Comparison of ENCODE assay signal across 8 cellular contexts in the genomic region with DNA sequence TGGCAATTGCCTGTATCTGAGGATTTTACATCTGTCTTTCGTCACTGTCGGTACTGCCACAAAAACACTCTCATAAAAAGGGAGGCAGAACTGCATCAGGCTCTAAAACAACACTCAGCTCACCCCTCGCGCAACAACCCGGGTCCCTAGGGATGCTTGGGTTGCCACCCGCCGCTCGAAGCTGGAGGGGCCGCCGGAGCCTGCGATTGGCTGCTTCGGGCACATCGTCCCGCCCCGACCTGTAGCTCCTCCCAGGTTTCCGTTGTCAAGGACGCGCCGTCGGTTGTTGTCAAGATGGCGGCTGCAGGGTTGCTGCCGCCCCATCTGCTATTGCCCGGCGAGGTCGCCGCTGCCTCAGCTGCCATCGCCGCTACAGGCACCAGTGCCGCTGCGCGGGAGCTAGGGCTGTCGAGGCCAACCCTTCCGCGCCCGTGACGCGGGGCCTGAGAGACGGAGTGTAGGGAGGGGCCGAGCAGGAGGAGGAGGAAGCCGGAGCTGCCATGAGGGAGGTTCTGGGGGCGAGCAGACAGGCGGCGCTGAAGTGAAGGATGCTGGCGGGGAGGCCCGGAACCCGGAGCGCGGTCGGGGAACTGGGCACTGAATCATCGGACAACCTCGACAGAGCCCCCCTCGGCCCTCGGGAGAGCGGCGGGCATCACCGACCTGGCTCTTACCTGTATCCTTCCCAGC. TPM values are rescaled to one million over a fixed set of nuclear protein-coding genes. Genes with fewer than 3 reads are reported as not detected.
A peak's percentile ranks its signal among the peaks of the same experiment; 100 is the strongest.
DNase-seq lines count a peak whose midpoint lies in the region; ATAC-seq, FAIRE-seq and TF ChIP-seq lines count a peak whose summit lies in the region.

A gene with protein sequence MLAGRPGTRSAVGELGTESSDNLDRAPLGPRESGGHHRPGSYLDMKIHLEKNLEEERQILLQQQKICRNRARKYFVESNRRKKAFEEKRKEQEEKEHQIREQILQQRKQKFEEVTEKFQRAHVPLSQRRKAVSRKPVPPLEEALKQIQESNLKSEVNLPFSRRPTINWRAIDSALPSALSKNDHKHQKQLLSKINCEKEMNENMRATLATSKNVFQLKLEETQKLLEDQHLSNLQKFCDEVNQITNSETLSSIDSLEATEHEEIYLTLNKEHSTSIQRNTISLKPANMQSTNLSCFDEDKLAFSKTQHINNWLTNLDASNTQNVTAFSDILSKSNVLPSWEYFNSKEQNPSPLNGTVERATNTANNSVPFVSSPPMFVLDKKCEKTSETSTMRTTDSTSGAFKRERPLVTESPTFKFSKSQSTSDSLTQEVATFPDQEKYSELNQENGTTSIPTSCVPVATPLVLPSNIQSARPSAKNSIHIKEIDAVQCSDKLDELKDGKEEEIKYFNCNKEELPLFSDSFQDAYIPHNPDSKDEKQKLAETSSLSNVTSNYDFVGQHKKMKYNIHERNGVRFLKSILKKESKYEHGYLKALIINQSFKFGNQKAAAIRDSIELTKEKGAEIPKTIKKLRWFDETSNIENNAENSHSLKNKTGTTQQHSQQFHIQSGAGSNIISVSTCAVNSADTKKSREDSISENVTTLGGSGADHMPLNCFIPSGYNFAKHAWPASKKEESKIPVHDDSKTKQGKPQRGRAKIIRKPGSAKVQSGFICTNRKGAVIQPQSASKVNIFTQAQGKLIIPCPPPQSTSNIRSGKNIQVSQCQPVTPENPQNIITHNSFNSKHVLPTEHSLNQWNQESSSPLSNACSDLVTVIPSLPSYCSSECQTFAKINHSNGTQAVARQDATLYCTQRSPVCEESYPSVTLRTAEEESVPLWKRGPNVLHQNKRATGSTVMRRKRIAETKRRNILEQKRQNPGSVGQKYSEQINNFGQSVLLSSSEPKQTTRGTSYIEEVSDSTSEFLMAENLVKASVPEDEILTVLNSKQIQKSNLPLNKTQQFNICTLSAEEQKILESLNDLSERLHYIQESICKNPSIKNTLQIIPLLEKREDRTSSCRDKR (plus strand): TSS at position 274 of the 690 bp plus-strand sequence. CDS start 275 bp downstream, at position 549.

- TF ChIP-seq POLR2A in A549 (IDR thresholded peaks at IDR 0.05; ENCODE audit: low read length), result peak; percentile 25; the same call in 1 of the 2 replicates

- POLR2A ChIA-PET in A549 (lab: Yijun Ruan, JAX), result interaction anchor here (0.8 to 1.2 kb wide), 7 partner anchors 44 to 353 kb away, joined by 3 to 11 read pairs (median 3); no protein-coding TSS in a partner anchor

- peak within 1 kb of the TSS; percentile 89 for H3K4me2 ChIP-seq in A549

- no peak for FAIRE-seq in A549 (lab: Jason Lieb, UNC)

- no peak for TF ChIP-seq EP300 in A549 (IDR thresholded peaks at IDR 0.05)

- no peaks in the 10 kb centered on the region for H3K9me3 ChIP-seq in A549

- ATAC-seq in A549 (peak; percentile 94), GM18867 (IDR thresholded peaks at IDR 0.05; ENCODE audit: unreplicated experiment) (peak; percentile 100), HG03135 (IDR thresholded peaks at IDR 0.05; ENCODE audit: unreplicated experiment) (peak; percentile 99)

- CTCF ChIA-PET in A549 (lab: Yijun Ruan, JAX), result interaction anchor here (0.7 to 3.9 kb wide), 7 partner anchors 13 to 96 kb away, joined by 3 to 20 read pairs (median 3); no protein-coding TSS in a partner anchor

- H3K4me3 ChIP-seq in A549, result peak within 1 kb of the TSS; percentile 49
- H3K4me3 ChIP-seq in kidney epithelial cell (ENCODE audit: low read depth, low read length), result peak within 1 kb of the TSS; percentile 60

- H3K4me1 ChIP-seq in A549, result peaks cover 34% of the 10 kb centered on the region

- H3K36me3 ChIP-seq in kidney epithelial cell (ENCODE audit: control insufficient read depth, insufficient read depth, low read length), result no peaks in the 10 kb centered on the region

- TF ChIP-seq RAD21 in A549 (conservative IDR thresholded peaks at IDR 0.05 in 1 of 2, IDR thresholded peaks at IDR 0.05 in 1 of 2), result peak in 1 of 2 experiments; percentile 12; a peak in 2 of 5 replicates

- DNase-seq in A549 (ENCODE audit: low read depth in 1 of 2, low spot score in 1 of 2) (peak; percentile 76 to 94), NCI-H2196 treated with DMSO at 0.1 percent for 48 hours (lab: John Stamatoyannopoulos, UW; ENCODE audit: unreplicated experiment) (peak; percentile 90), cerebellum (ENCODE audit: low spot score) (peak; percentile 94), kidney epithelial cell (ENCODE audit: low read depth) (peak; percentile 68)
- peak; percentile 86 for DNase-seq in activated CD4-positive, alpha-beta T cell treated with anti-CD3 and anti-CD28 coated beads for 1 hour
- DNase-seq in stimulated activated CD4-positive, alpha-beta T cell treated with anti-CD3 and anti-CD28 coated beads, Interleukin-15, amount 100 ng/mL, for 24 hours, result peak; percentile 95

- no peaks in the 10 kb centered on the region for H3K27me3 ChIP-seq in kidney epithelial cell (ENCODE audit: control insufficient read depth, insufficient read depth, low read length)

- TF ChIP-seq CTCF in A549 (IDR thresholded peaks at IDR 0.05), result 0 out of 3 replicates have a peak, but pooled peaks have one; percentile 14
- peak; percentile 75 for TF ChIP-seq CTCF in kidney epithelial cell (IDR thresholded peaks at IDR 0.05; ENCODE audit: insufficient read depth, low read length, poor library complexity, severe bottlenecking)

- 0% methylated on average over 27 of the region's 56 CpGs for WGBS in A549 (ENCODE audit: missing lambda C conversion rate)

- H3K27ac ChIP-seq in A549, result peak within 1 kb of the TSS; percentile 77 to 89

TF ChIP-seq in A549, 52 proteins besides CTCF, POLR2A, EP300 and RAD21 (continues in another document):
- TF ChIP-seq CEBPB (IDR thresholded peaks at IDR 0.05) (no peak), FOXS1 (CRISPR knock-in tag; IDR thresholded peaks at IDR 0.05) (no peak), FOSB (CRISPR knock-in tag; IDR thresholded peaks at IDR 0.05) (no peak), JUN (IDR thresholded peaks at IDR 0.05) (peak in 1 of 2 experiments; percentile 31; a peak in 1 of 5 replicates), HOXB13 (CRISPR knock-in tag; IDR thresholded peaks at IDR 0.05; ENCODE audit: low read depth) (no peak), MAFK (IDR thresholded peaks at IDR 0.05; ENCODE audit: partially characterized antibody) (no peak), RNF2 (IDR thresholded peaks at IDR 0.05; ENCODE audit: borderline replicate concordance, low read depth) (no peak), MAZ (IDR thresholded peaks at IDR 0.05; ENCODE audit: borderline replicate concordance, low read depth, low read length) (0 out of 2 replicates have a peak, but pooled peaks have one; percentile 23), RARB (CRISPR knock-in tag; IDR thresholded peaks at IDR 0.05) (no peak)
- TF ChIP-seq, protein P1, sequence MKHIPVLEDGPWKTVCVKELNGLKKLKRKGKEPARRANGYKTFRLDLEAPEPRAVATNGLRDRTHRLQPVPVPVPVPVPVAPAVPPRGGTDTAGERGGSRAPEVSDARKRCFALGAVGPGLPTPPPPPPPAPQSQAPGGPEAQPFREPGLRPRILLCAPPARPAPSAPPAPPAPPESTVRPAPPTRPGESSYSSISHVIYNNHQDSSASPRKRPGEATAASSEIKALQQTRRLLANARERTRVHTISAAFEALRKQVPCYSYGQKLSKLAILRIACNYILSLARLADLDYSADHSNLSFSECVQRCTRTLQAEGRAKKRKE (CRISPR knock-in tag; IDR thresholded peaks at IDR 0.05; ENCODE audit: low read depth), result no peak
- TF ChIP-seq, protein P2, sequence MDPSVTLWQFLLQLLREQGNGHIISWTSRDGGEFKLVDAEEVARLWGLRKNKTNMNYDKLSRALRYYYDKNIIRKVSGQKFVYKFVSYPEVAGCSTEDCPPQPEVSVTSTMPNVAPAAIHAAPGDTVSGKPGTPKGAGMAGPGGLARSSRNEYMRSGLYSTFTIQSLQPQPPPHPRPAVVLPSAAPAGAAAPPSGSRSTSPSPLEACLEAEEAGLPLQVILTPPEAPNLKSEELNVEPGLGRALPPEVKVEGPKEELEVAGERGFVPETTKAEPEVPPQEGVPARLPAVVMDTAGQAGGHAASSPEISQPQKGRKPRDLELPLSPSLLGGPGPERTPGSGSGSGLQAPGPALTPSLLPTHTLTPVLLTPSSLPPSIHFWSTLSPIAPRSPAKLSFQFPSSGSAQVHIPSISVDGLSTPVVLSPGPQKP (IDR thresholded peaks at IDR 0.05; ENCODE audit: low read depth, low read length), result no peak
- TF ChIP-seq, protein P3, sequence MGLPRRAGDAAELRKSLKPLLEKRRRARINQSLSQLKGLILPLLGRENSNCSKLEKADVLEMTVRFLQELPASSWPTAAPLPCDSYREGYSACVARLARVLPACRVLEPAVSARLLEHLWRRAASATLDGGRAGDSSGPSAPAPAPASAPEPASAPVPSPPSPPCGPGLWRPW (IDR thresholded peaks at IDR 0.05), result no peak
- TF ChIP-seq, protein P4, sequence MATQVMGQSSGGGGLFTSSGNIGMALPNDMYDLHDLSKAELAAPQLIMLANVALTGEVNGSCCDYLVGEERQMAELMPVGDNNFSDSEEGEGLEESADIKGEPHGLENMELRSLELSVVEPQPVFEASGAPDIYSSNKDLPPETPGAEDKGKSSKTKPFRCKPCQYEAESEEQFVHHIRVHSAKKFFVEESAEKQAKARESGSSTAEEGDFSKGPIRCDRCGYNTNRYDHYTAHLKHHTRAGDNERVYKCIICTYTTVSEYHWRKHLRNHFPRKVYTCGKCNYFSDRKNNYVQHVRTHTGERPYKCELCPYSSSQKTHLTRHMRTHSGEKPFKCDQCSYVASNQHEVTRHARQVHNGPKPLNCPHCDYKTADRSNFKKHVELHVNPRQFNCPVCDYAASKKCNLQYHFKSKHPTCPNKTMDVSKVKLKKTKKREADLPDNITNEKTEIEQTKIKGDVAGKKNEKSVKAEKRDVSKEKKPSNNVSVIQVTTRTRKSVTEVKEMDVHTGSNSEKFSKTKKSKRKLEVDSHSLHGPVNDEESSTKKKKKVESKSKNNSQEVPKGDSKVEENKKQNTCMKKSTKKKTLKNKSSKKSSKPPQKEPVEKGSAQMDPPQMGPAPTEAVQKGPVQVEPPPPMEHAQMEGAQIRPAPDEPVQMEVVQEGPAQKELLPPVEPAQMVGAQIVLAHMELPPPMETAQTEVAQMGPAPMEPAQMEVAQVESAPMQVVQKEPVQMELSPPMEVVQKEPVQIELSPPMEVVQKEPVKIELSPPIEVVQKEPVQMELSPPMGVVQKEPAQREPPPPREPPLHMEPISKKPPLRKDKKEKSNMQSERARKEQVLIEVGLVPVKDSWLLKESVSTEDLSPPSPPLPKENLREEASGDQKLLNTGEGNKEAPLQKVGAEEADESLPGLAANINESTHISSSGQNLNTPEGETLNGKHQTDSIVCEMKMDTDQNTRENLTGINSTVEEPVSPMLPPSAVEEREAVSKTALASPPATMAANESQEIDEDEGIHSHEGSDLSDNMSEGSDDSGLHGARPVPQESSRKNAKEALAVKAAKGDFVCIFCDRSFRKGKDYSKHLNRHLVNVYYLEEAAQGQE (IDR thresholded peaks at IDR 0.05), result no peak

RNA-seq across cellular contexts. Expression of the gene that starts here (rescaled TPM):
- polyA plus RNA-seq in A549 (2011; rRNA removed) (6.9 and 8.7 TPM in 2 replicates), A549 (2017; fragmentation: RNase III; extraction: RNeasy Plus Mini Kit Qiagen cat#74134 plus additional on column Dnase treatment) (2.0 to 2.6 TPM (median 2.6 TPM) in 3 replicates)
- 0.83 and 1.0 TPM in 2 replicates for polyA plus RNA-seq in A549 (2012; cell fraction: cytosol; rRNA removed)
- polyA plus RNA-seq in A549 (2012; cell fraction: nucleus; rRNA removed), result 1.1 and 1.5 TPM in 2 replicates
- polyA minus RNA-seq in A549 (2011; rRNA and poly(A)+ RNA removed), result 2.6 and 3.8 TPM in 2 replicates
- total RNA-seq in cerebellum (10.0 TPM), kidney epithelial cell (0.71 and 0.82 TPM in 2 replicates)

Comparison
In these comparisons a context has a peak if more than half of its experiments do, and no peak if none do; other contexts are left out.
1. Peak in every context shown above with its lines: DNase-seq, ATAC-seq, H3K4me3 ChIP-seq and H3K27ac ChIP-seq.
2. Peak in DNase-seq and H3K4me3 ChIP-seq in kidney epithelial cell; RNA of the gene not detected or under 1 TPM.